Comparison of ENCODE assay signal across 20 cellular contexts in genomic region chr12:103798586-103798985, GRCh38. TPM values are rescaled to one million over a fixed set of nuclear protein-coding genes. Genes with fewer than 3 reads are reported as not detected.
DNase-seq lines count a peak whose midpoint lies in the region; ATAC-seq and TF ChIP-seq lines count a peak whose summit lies in the region.
"Had no signal": no experiment of that assay in that cellular context is flagged by ENCODE, and none has a peak within 500 bp of the region (broad histone marks: within the 10 kb centered on the region; RNA-seq: fewer than 3 reads in every experiment).

No MANE protein-coding gene starts in this region.

- no peak overlapping the region for H3K27ac Mint-ChIP-seq in endodermal cell
- peak overlapping the region; percentile 17 for H3K27ac Mint-ChIP-seq in nephron progenitor cell
- H3K27ac Mint-ChIP-seq: HFFc6 had no signal

- H3K36me3 ChIP-seq in endodermal cell (ENCODE audit: control insufficient read depth, insufficient read depth, low read length): peaks cover 83% of the 10 kb centered on the region
- no peaks in the 10 kb centered on the region for H3K36me3 ChIP-seq in uterus

- H3K9me3 ChIP-seq in endodermal cell (ENCODE audit: control insufficient read depth, low read length) (no peaks in the 10 kb centered on the region), uterus (no peaks in the 10 kb centered on the region)
- H3K9me3 ChIP-seq: MG63 had no signal

- H3K9me3 Mint-ChIP-seq in endodermal cell (no peaks in the 10 kb centered on the region), nephron progenitor cell (no peaks in the 10 kb centered on the region)
- H3K9me3 Mint-ChIP-seq: HFFc6 had no signal

- intact Hi-C loops in uterus (cut with DNase I; ENCODE audit: low total_unique reads): no loop called here

- H3K27me3 Mint-ChIP-seq in endodermal cell (ENCODE audit: insufficient read depth) (no peaks in the 10 kb centered on the region), nephron progenitor cell (ENCODE audit: low read depth, poor library complexity) (no peaks in the 10 kb centered on the region)

- 98 to 100% methylated on average over 3 to 4 of the region's 4 CpGs for WGBS in endodermal cell (ENCODE audit: insufficient coverage in 1 of 2, insufficient read length in 1 of 2), 2 experiments

- H3K27ac ChIP-seq in endodermal cell (ENCODE audit: low read depth, low read length) (no peak overlapping the region), uterus (peak overlapping the region; percentile 59 to 84)
- H3K27ac ChIP-seq: C4-2B had no signal

- H3K4me3 Mint-ChIP-seq in endodermal cell (no peak overlapping the region), nephron progenitor cell (no peak overlapping the region)
- H3K4me3 Mint-ChIP-seq: HFFc6 had no signal

- no peak for ATAC-seq in HG03342 (IDR thresholded peaks at IDR 0.05; ENCODE audit: unreplicated experiment)

- no peak for TF ChIP-seq POLR2A in uterus (IDR thresholded peaks at IDR 0.05)

- H3K27me3 ChIP-seq in endodermal cell (ENCODE audit: control insufficient read depth, insufficient read depth, low read length, poor library complexity, severe bottlenecking) (no peaks in the 10 kb centered on the region), uterus (no peaks in the 10 kb centered on the region)
- H3K27me3 ChIP-seq: MG63 had no signal

- H3K4me1 Mint-ChIP-seq in endodermal cell (no peaks in the 10 kb centered on the region), nephron progenitor cell (peaks cover 12% of the 10 kb centered on the region)

- H3K36me3 Mint-ChIP-seq in endodermal cell (ENCODE audit: low read depth): peaks cover 63% of the 10 kb centered on the region
- peaks cover 50% of the 10 kb centered on the region for H3K36me3 Mint-ChIP-seq in nephron progenitor cell (ENCODE audit: low read depth)

- DNase-seq in NCI-H460 (ENCODE audit: extremely low read depth, low read depth): peak; percentile 45
- DNase-seq in endodermal cell: peak; percentile 32
- no peak for DNase-seq in nephron progenitor cell
- DNase-seq in uterus: no peak
- no peak for DNase-seq in NCI-H2227 treated with DMSO at 0.1 percent for 48 hours (lab: John Stamatoyannopoulos, UW)
- no peak for DNase-seq in KG1 (lab: John Stamatoyannopoulos, UW)
- DNase-seq: AML-193, DND-41, H7, HFFc6, Kasumi-1, MG63, NCI-H1048, NCI-H1436, NCI-H2029, NCI-H2171 treated with DMSO at 0.1 percent for 48 hours, NCI-H446 treated with DMSO at 0.1 percent for 48 hours, Right ventricle myocardium superior had no signal

- H3K4me3 ChIP-seq in endodermal cell (ENCODE audit: low read length) (no peak overlapping the region), uterus (no peak overlapping the region)
- H3K4me3 ChIP-seq: MG63 had no signal

- H3K9ac ChIP-seq in endodermal cell (ENCODE audit: extremely low read depth, low read length, poor library complexity, severe bottlenecking): no peak overlapping the region

- TF ChIP-seq CTCF in endodermal cell (conservative IDR thresholded peaks at IDR 0.05) (no peak), nephron progenitor cell (IDR thresholded peaks at IDR 0.05) (no peak), uterus (IDR thresholded peaks at IDR 0.05) (no peak)

- H3K4me1 ChIP-seq in endodermal cell (ENCODE audit: control insufficient read depth, insufficient read depth, low read length): no peaks in the 10 kb centered on the region
- peaks cover 8 to 22% of the 10 kb centered on the region in 2 donors for H3K4me1 ChIP-seq in uterus

RNA-seq across cellular contexts. Expression of gene NT5DC3, which starts 42.4 kb away (rescaled TPM):
- 11.2 and 15.1 TPM in 2 replicates for total RNA-seq in NCI-H460 (2014; rRNA removed; shearing (Covaris generic))
- 13.5 and 14.4 TPM in 2 replicates for polyA plus RNA-seq in NCI-H460 (2014; cell fraction: nucleus; rRNA removed)
- total RNA-seq in endodermal cell: 10 to 100 TPM; 24.2 to 28.3 TPM
- 3.9 TPM for polyA plus RNA-seq in endodermal cell (2013, experiment 1 of 2)
- polyA plus RNA-seq in endodermal cell (2013, experiment 2 of 2): 3.7 TPM
- total RNA-seq in uterus: 10 to 100 TPM in 3 of 4 donors, 1 to 10 TPM in 1; 5.6 to 60.9 (median 15.9) TPM

Comparison
In these comparisons a context has a peak if more than half of its experiments do, and no peak if none do; other contexts are left out.
1. DNase-seq: peak in NCI-H460 (single experiment) and endodermal cell (single experiment); none in nephron progenitor cell (single experiment), uterus (0 of 2), NCI-H2227 treated with DMSO at 0.1 percent for 48 hours (single experiment) and KG1 (single experiment).